ENCODE assay signal across 20 cellular contexts in the genomic region with DNA sequence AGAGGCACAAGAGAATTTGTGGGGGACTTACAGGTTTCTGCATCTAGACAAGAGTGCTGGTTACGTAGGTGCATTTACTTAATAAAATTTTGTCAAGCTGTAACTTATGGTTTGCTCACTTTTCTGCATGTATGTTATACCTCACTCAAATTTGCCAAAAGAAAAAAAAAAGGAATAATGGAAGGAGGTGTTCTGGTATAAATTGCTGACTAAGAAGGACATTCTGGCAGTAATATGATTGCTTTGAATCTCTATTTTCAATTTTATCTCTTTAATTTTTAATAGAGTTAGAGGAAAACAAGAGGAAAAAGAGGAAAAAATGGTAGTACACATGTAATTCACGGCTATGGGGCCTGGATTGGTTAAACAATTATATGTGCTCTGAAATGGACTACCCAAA.
DNase-seq lines count a peak whose midpoint lies in the region; ATAC-seq, FAIRE-seq and TF ChIP-seq lines count a peak whose summit lies in the region.
"Had no signal": no experiment of that assay in that cellular context is flagged by ENCODE, and none has a peak within 500 bp of the region (broad histone marks: within the 10 kb centered on the region; RNA-seq: fewer than 3 reads in every experiment).

No MANE protein-coding gene starts in this region.

- TF ChIP-seq RAD21 in liver (IDR thresholded peaks at IDR 0.05) (no peak), HepG2 (CRISPR knock-in tag; IDR thresholded peaks at IDR 0.05) (no peak), K562 (CRISPR knock-in tag; conservative IDR thresholded peaks at IDR 0.05 in 1 of 2, IDR thresholded peaks at IDR 0.05 in 1 of 2) (no peak)

- in situ Hi-C loops in HepG2 (cut with HindIII; ENCODE audit: extremely low pct_ligation_motif_present, low pct_unique_long_range_greater_than_20kb) (no loop called here), K562 (cut with MboI) (no loop called here)

- H2AFZ ChIP-seq in HepG2 (ENCODE audit: low read length) (no peak overlapping the region), K562 (ENCODE audit: low read depth, low read length) (no peak overlapping the region)

- H3K27me3 ChIP-seq in liver (ENCODE audit: control insufficient read depth in 4 of 4, insufficient read depth in 4 of 4, low read length in 3 of 4) (no peaks in the 10 kb centered on the region), HepG2 (ENCODE audit: control insufficient read depth in 1 of 2, insufficient read depth in 2 of 2, low read length in 2 of 2) (no peaks in the 10 kb centered on the region), K562 (ENCODE audit: control insufficient read depth in 2 of 2, insufficient read depth in 2 of 2, low read length in 2 of 2) (no peaks in the 10 kb centered on the region)
- H3K27me3 ChIP-seq: BLaER1 treated with 17β-estradiol and CSF1 and Interleukin-3, amounts not matched to agents 10 nM and 100 nM had no signal

- no peak overlapping the region for H3K4me3 ChIP-seq in liver (ENCODE audit: low read depth in 1 of 3, low read length in 3 of 3)
- H3K4me3 ChIP-seq in HepG2 (replicated peaks in 1 of 3; ENCODE audit: insufficient read depth in 1 of 3, low read depth in 2 of 3, low read length in 3 of 3), result no peak overlapping the region
- H3K4me3 ChIP-seq in K562, result no peak overlapping the region
- H3K4me3 ChIP-seq: BLaER1 treated with 17β-estradiol and CSF1 and Interleukin-3, amounts not matched to agents 10 nM and 100 nM had no signal

- peaks cover 4% of the 10 kb centered on the region for H3K36me3 Mint-ChIP-seq in natural killer cell treated with Interleukin-12 subunit alpha and Interleukin-12 subunit beta and Interleukin-15 and Interleukin-18, amount 100 ng/mL, for 72 hours
- H3K36me3 Mint-ChIP-seq: CD8-positive, alpha-beta T cell had no signal

- H3K9ac ChIP-seq in liver (ENCODE audit: low read depth in 1 of 2, low read length in 2 of 2) (peak overlapping the region in 1 of 2 donors; percentile 42), HepG2 (ENCODE audit: insufficient read depth, low read depth, low read length) (no peak overlapping the region), K562 (ENCODE audit: insufficient read depth in 1 of 2, low read depth in 2 of 2, low read length in 2 of 2) (no peak overlapping the region)
- H3K9ac ChIP-seq: BLaER1 treated with 17β-estradiol and CSF1 and Interleukin-3, amounts not matched to agents 10 nM and 100 nM had no signal

- no peak for FAIRE-seq in HepG2 (lab: Jason Lieb, UNC)
- FAIRE-seq in K562 (lab: Jason Lieb, UNC), result no peak
- FAIRE-seq: A204.1, D721Med, G401.6, GM12891, GM19239 had no signal

- H3K4me1 Mint-ChIP-seq in natural killer cell treated with Interleukin-12 subunit alpha and Interleukin-12 subunit beta and Interleukin-15 and Interleukin-18, amount 100 ng/mL, for 72 hours (ENCODE audit: low read depth in 2 of 2), result peaks cover 0 to 6% of the 10 kb centered on the region in 2 donors
- H3K4me1 Mint-ChIP-seq: B cell had no signal

- BruUV-seq in HepG2 (replicated peaks; lab: Mats Ljungman, UMichigan) (no TSS peak), K562 (replicated peaks; lab: Mats Ljungman, UMichigan) (no TSS peak)

- no peak overlapping the region for H3K4me3 Mint-ChIP-seq in natural killer cell treated with Interleukin-12 subunit alpha and Interleukin-12 subunit beta and Interleukin-15 and Interleukin-18, amount 100 ng/mL, for 72 hours
- H3K4me3 Mint-ChIP-seq: B cell; CD4-positive, alpha-beta T cell; CD8-positive, alpha-beta T cell had no signal

- no peak overlapping the region for H3K27ac Mint-ChIP-seq in natural killer cell treated with Interleukin-12 subunit alpha and Interleukin-12 subunit beta and Interleukin-15 and Interleukin-18, amount 100 ng/mL, for 72 hours
- H3K27ac Mint-ChIP-seq: B cell; CD4-positive, alpha-beta T cell; CD8-positive, alpha-beta T cell had no signal

- ATAC-seq in HepG2 (no peak), K562 (no peak)
- no peak for ATAC-seq in natural killer cell treated with Interleukin-12 subunit alpha and Interleukin-12 subunit beta and Interleukin-15 and Interleukin-18, amount 100 ng/mL, for 72 hours
- ATAC-seq: CD8-positive, alpha-beta T cell had no signal

- H3K27ac ChIP-seq in liver (ENCODE audit: low read depth in 1 of 2, low read length in 2 of 2) (peak overlapping the region; percentile 69 to 92), HepG2 (ENCODE audit: extremely low read length, insufficient read depth, low read length) (no peak overlapping the region), K562 (ENCODE audit: extremely low read depth, low read depth, low read length) (no peak overlapping the region)
- H3K27ac ChIP-seq: BLaER1 treated with 17β-estradiol and CSF1 and Interleukin-3, amounts not matched to agents 10 nM and 100 nM had no signal

- POLR2A ChIA-PET in HepG2 (lab: Yijun Ruan, JAX), result no interaction called here
- POLR2A ChIA-PET in K562 (lab: Yijun Ruan, JAX), result interaction anchor here (1.4 kb wide), 1 partner anchor 9 kb away, joined by 5 read pairs; no protein-coding TSS in a partner anchor

- no peaks in the 10 kb centered on the region for H4K20me1 ChIP-seq in HepG2 (ENCODE audit: insufficient read depth, low read length)
- H4K20me1 ChIP-seq in K562 (replicated peaks; ENCODE audit: control insufficient read depth, insufficient read depth, low read length), result no peaks in the 10 kb centered on the region
- H4K20me1 ChIP-seq: BLaER1 treated with 17β-estradiol and CSF1 and Interleukin-3, amounts not matched to agents 10 nM and 100 nM had no signal

- H3K36me3 ChIP-seq in liver (ENCODE audit: control insufficient read depth in 4 of 4, insufficient read depth in 3 of 4, low read depth in 1 of 4, low read length in 3 of 4) (no peaks in the 10 kb centered on the region), HepG2 (replicated peaks in 1 of 2; ENCODE audit: control insufficient read depth in 1 of 2, insufficient read depth in 2 of 2, low read length in 2 of 2) (no peaks in the 10 kb centered on the region), K562 (ENCODE audit: control insufficient read depth, insufficient read depth, low read length) (no peaks in the 10 kb centered on the region)
- H3K36me3 ChIP-seq: BLaER1 treated with 17β-estradiol and CSF1 and Interleukin-3, amounts not matched to agents 10 nM and 100 nM had no signal

- intact Hi-C loops in HepG2 (cut with micrococcal nuclease; ENCODE audit: unreplicated experiment) (no loop called here), K562 (cut with micrococcal nuclease) (no loop called here)

- H3K9me1 ChIP-seq in K562 (ENCODE audit: control insufficient read depth, insufficient read depth, low read length), result no peaks in the 10 kb centered on the region

- no peak overlapping the region for H3K4me2 ChIP-seq in HepG2 (ENCODE audit: low read depth, low read length)
- no peak overlapping the region for H3K4me2 ChIP-seq in K562 (ENCODE audit: insufficient read depth, low read length)
- H3K4me2 ChIP-seq: BLaER1 treated with 17β-estradiol and CSF1 and Interleukin-3, amounts not matched to agents 10 nM and 100 nM had no signal

- CTCF ChIA-PET in HepG2 (lab: Yijun Ruan, JAX; ENCODE audit: low intra/inter-chr PET ratio, low total read pairs), result no interaction called here
- CTCF ChIA-PET in K562 (lab: Yijun Ruan, JAX; ENCODE audit: low intra/inter-chr PET ratio), result no interaction called here

- WGBS in liver, result 87% methylated on average over 2 of the region's 2 CpGs
- WGBS in HepG2 (ENCODE audit: low lambda C conversion rate), result 13% methylated on average over 2 of the region's 2 CpGs
- WGBS in K562 (ENCODE audit: insufficient coverage, low coverage, missing lambda C conversion rate), result 23% methylated on average over 2 of the region's 2 CpGs

- no peaks in the 10 kb centered on the region for H3K27me3 Mint-ChIP-seq in natural killer cell treated with Interleukin-12 subunit alpha and Interleukin-12 subunit beta and Interleukin-15 and Interleukin-18, amount 100 ng/mL, for 72 hours
- H3K27me3 Mint-ChIP-seq: B cell; CD4-positive, alpha-beta T cell had no signal

- TF ChIP-seq POLR2A in HepG2 (IDR thresholded peaks at IDR 0.05; ENCODE audit: insufficient read depth in 1 of 2, low read depth in 2 of 2, low read length in 2 of 2) (no peak), K562 (conservative IDR thresholded peaks at IDR 0.05) (no peak)

- H3K9me3 ChIP-seq in liver (ENCODE audit: control insufficient read depth in 4 of 4, low read length in 3 of 4), result no peaks in the 10 kb centered on the region
- no peaks in the 10 kb centered on the region for H3K9me3 ChIP-seq in HepG2 (ENCODE audit: low read length)
- no peaks in the 10 kb centered on the region for H3K9me3 ChIP-seq in K562 (replicated peaks; ENCODE audit: control insufficient read depth, insufficient read depth, low read depth, low read length)

- H3K79me2 ChIP-seq in HepG2 (ENCODE audit: insufficient read depth, low read length) (no peaks in the 10 kb centered on the region), K562 (ENCODE audit: control insufficient read depth, insufficient read depth, low read length) (no peaks in the 10 kb centered on the region)

- DNase-seq in HepG2 (ENCODE audit: low spot score) (no peak), K562 (ENCODE audit: extremely low read depth in 1 of 4, low spot score in 3 of 4) (no peak)
- DNase-seq in natural killer cell treated with Interleukin-12 subunit alpha and Interleukin-12 subunit beta and Interleukin-15 and Interleukin-18, amount 100 ng/mL, for 72 hours (ENCODE audit: low spot score), result no peak
- no peak for DNase-seq in stimulated activated CD8-positive, alpha-beta memory T cell treated with anti-CD3 and anti-CD28 coated beads, Interleukin-4, amount 100 ng/mL, for 48 hours
- DNase-seq: 8988T; AML-193; Caco-2; Calu3; CD4-positive, alpha-beta T cell; CD8-positive, alpha-beta T cell; DMS79 treated with DMSO at 0.1 percent for 48 hours; GF-D8 had no signal

- TF ChIP-seq CTCF in liver (IDR thresholded peaks at IDR 0.05; ENCODE audit: low read depth, low read length, missing input control), result no peak
- no peak for TF ChIP-seq CTCF in HepG2 (CRISPR knock-in tag; IDR thresholded peaks at IDR 0.05)
- TF ChIP-seq CTCF in K562 (IDR thresholded peaks at IDR 0.05 in 2 of 3, conservative IDR thresholded peaks at IDR 0.05 in 1 of 3; ENCODE audit: insufficient read depth in 2 of 3, low read depth in 1 of 3, low read length in 3 of 3), result no peak

- H3K9me3 Mint-ChIP-seq in natural killer cell treated with Interleukin-12 subunit alpha and Interleukin-12 subunit beta and Interleukin-15 and Interleukin-18, amount 100 ng/mL, for 72 hours, result peaks cover 3% of the 10 kb centered on the region
- H3K9me3 Mint-ChIP-seq: CD4-positive, alpha-beta T cell; CD8-positive, alpha-beta T cell had no signal

- H3K4me1 ChIP-seq in liver (ENCODE audit: control insufficient read depth in 4 of 4, insufficient read depth in 4 of 4, low read length in 3 of 4) (peaks cover 0 to 20% (median 13%) of the 10 kb centered on the region in 4 donors), HepG2 (ENCODE audit: insufficient read depth, low read length) (no peaks in the 10 kb centered on the region), K562 (replicated peaks in 1 of 2; ENCODE audit: control insufficient read depth in 2 of 2, insufficient read depth in 2 of 2, low read length in 2 of 2) (no peaks in the 10 kb centered on the region; a peak in 1 of 5 replicates)
- H3K4me1 ChIP-seq: BLaER1 treated with 17β-estradiol and CSF1 and Interleukin-3, amounts not matched to agents 10 nM and 100 nM; Caco-2 had no signal

- TF ChIP-seq EP300 in HepG2 (IDR thresholded peaks at IDR 0.05; ENCODE audit: low read depth in 2 of 2, low read length in 2 of 2), result no peak
- no peak for TF ChIP-seq EP300 in HepG2 (CRISPR knock-in tag; IDR thresholded peaks at IDR 0.05; ENCODE audit: borderline replicate concordance)
- no peak for TF ChIP-seq EP300 in K562 (IDR thresholded peaks at IDR 0.05; ENCODE audit: low read length)

Comparison
In these comparisons a context has a peak if more than half of its experiments do, and no peak if none do; other contexts are left out.
1. H3K27ac ChIP-seq: peak in liver (2 of 2); none in HepG2 (single experiment) and K562 (single experiment).